ENCODE assay signal across 8 cellular contexts in the genomic region with DNA sequence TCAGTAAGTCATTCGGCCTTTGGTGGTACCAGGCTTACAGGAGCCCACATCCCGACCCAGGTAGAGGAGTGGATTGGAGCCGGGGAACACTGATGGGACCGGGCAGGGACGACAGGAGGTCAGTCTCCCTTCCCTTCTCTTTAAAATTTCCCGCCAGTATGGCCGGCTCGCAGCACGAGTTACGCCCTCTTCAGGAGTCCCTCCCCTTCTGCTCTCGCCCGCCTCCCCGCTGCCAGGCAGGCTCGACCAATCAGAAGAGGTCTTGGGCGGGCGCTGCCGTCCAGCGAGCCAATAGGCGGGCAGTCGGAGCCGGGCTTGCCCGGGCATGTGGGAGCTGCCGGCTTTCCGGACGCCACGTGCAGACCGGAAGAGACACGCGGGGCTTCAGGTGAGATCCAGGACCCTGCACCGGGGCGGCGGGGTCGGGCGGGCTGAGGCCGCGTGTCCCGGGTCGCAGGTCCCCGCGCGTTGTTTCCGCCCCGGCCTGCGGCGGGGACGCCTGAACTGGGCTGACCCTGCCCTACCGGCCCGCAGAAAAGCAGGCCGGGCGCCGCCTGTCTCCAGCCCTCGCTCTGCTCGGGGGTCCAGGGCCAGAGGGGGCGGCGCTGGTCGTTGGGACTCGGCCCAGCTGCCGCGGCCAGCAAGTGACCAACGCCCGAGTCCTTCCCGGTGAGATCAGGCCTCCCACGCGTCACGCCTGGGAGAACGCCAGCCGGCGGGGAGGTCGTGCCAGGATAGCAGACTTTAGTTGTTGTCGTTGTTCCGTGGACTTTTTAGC. TPM values are rescaled to one million over a fixed set of nuclear protein-coding genes. Genes with fewer than 3 reads are reported as not detected.
DNase-seq lines count a peak whose midpoint lies in the region; ATAC-seq and TF ChIP-seq lines count a peak whose summit lies in the region.

A gene with protein sequence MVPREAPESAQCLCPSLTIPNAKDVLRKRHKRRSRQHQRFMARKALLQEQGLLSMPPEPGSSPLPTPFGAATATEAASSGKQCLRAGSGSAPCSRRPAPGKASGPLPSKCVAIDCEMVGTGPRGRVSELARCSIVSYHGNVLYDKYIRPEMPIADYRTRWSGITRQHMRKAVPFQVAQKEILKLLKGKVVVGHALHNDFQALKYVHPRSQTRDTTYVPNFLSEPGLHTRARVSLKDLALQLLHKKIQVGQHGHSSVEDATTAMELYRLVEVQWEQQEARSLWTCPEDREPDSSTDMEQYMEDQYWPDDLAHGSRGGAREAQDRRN (plus strand): TSS at position 346 of the 778 bp plus-strand sequence. CDS start 4,870 bp downstream, outside the sequence.

- peaks cover 44% of the 10 kb centered on the region for H3K4me1 Mint-ChIP-seq in activated T-helper 1 cell treated with anti-CD3 and anti-CD28 coated beads, Interleukin-12 subunit alpha, Interleukin-12 subunit beta, Interleukin-2, Interleukin-4 antibody, amounts not matched to agents 30 ng/mL and 10 ng/mL and 1 ng/mL, durations not matched to agents 14 hours and 24 hours and 36 hours (ENCODE audit: low read depth)
- peaks cover 23 to 49% (median 44%) of the 10 kb centered on the region in 7 donors for H3K4me1 Mint-ChIP-seq in naive thymus-derived CD4-positive, alpha-beta T cell
- peaks cover 46% of the 10 kb centered on the region for H3K4me1 Mint-ChIP-seq in stimulated activated memory B cell treated with anti-CD40 and anti-IgM and Interleukin-4, amounts not matched to agents 10 μg/mL and 1 μg/mL and 100 μg/mL, for 72 hours

- POLR2A ChIA-PET in naive thymus-derived CD4-positive, alpha-beta T cell (lab: Charles Lee): interaction anchor here (1.1 to 2.1 kb wide), 6 partner anchors 9 to 154 kb away, joined by 3 to 51 read pairs (median 5); partner anchors contain the start of genes MRPL46 and MRPS11

- H3K27me3 Mint-ChIP-seq in activated T-helper 1 cell treated with anti-CD3 and anti-CD28 coated beads, Interleukin-12 subunit alpha, Interleukin-12 subunit beta, Interleukin-2, Interleukin-4 antibody, amounts not matched to agents 30 ng/mL and 10 ng/mL and 1 ng/mL, durations not matched to agents 14 hours and 24 hours and 36 hours (ENCODE audit: insufficient read depth): no peaks in the 10 kb centered on the region
- H3K27me3 Mint-ChIP-seq in naive thymus-derived CD4-positive, alpha-beta T cell: peaks cover 0 to 7% (median 0%) of the 10 kb centered on the region in 5 donors
- peaks cover 14% of the 10 kb centered on the region for H3K27me3 Mint-ChIP-seq in stimulated activated memory B cell treated with anti-CD40 and anti-IgM and Interleukin-4, amounts not matched to agents 10 μg/mL and 1 μg/mL and 100 μg/mL, for 72 hours

- DNase-seq in EL: peak; percentile 95
- peak; percentile 94 for DNase-seq in H4 (ENCODE audit: low spot score)
- DNase-seq in LNCaP clone FGC (ENCODE audit: low read depth): peak; percentile 89
- peak; percentile 98 for DNase-seq in RPMI8226
- peak; percentile 96 for DNase-seq in activated T-helper 1 cell treated with anti-CD3 and anti-CD28 coated beads, Interleukin-12 subunit alpha, Interleukin-12 subunit beta, Interleukin-2, Interleukin-4 antibody, amounts not matched to agents 30 ng/mL and 10 ng/mL and 1 ng/mL, durations not matched to agents 14 hours and 24 hours and 36 hours (ENCODE audit: low spot score)
- DNase-seq in fibroblast of gingiva (ENCODE audit: low read depth): peak; percentile 96
- DNase-seq in naive thymus-derived CD4-positive, alpha-beta T cell: peak; percentile 92 to 96 (median 95)

- H3K27ac Mint-ChIP-seq in activated T-helper 1 cell treated with anti-CD3 and anti-CD28 coated beads, Interleukin-12 subunit alpha, Interleukin-12 subunit beta, Interleukin-2, Interleukin-4 antibody, amounts not matched to agents 30 ng/mL and 10 ng/mL and 1 ng/mL, durations not matched to agents 14 hours and 24 hours and 36 hours: peak within 1 kb of the TSS; percentile 94
- peak within 1 kb of the TSS; percentile 81 to 100 (median 94) for H3K27ac Mint-ChIP-seq in naive thymus-derived CD4-positive, alpha-beta T cell
- peak within 1 kb of the TSS; percentile 93 for H3K27ac Mint-ChIP-seq in stimulated activated memory B cell treated with anti-CD40 and anti-IgM and Interleukin-4, amounts not matched to agents 10 μg/mL and 1 μg/mL and 100 μg/mL, for 72 hours

- peak within 1 kb of the TSS; percentile 61 for H3K4me3 ChIP-seq in LNCaP clone FGC (ENCODE audit: low read depth, low read length)
- H3K4me3 ChIP-seq in naive thymus-derived CD4-positive, alpha-beta T cell (ENCODE audit: low read length): peak within 1 kb of the TSS; percentile 76

- H3K9me3 ChIP-seq in naive thymus-derived CD4-positive, alpha-beta T cell (ENCODE audit: control insufficient read depth in 2 of 3, low read length in 3 of 3): no peaks in the 10 kb centered on the region

- peaks cover 0 to under 1% (median 0%) of the 10 kb centered on the region in 3 experiments for H3K36me3 ChIP-seq in naive thymus-derived CD4-positive, alpha-beta T cell (ENCODE audit: control insufficient read depth in 2 of 3, insufficient read depth in 3 of 3, low read length in 3 of 3)

- intact Hi-C loops in activated T-helper 1 cell treated with anti-CD3 and anti-CD28 coated beads, Interleukin-12 subunit alpha, Interleukin-12 subunit beta, Interleukin-2, Interleukin-4 antibody, amounts not matched to agents 30 ng/mL and 10 ng/mL and 1 ng/mL, durations not matched to agents 14 hours and 24 hours and 36 hours (cut with micrococcal nuclease): loop anchor here (1.0 to 5.0 kb wide), 6 partner anchors 16 to 1381 kb away; partner anchors contain the start of genes MRPL46, MRPS11 and ZNF710
- intact Hi-C loops in naive thymus-derived CD4-positive, alpha-beta T cell (cut with micrococcal nuclease): loop anchor here (1.0 to 10.0 kb wide), 8 partner anchors 75 to 714 kb away; partner anchors contain the start of genes ABHD2 (in 2 of the 2), DET1 (in 2 of the 2), FANCI (in 2 of the 2) and MRPL46 (in 2 of the 2)

- CTCF ChIA-PET in naive thymus-derived CD4-positive, alpha-beta T cell (lab: Charles Lee): interaction anchor here (0.6 to 1.4 kb wide), 5 partner anchors 35 to 214 kb away, joined by 3 to 6 read pairs (median 4); no protein-coding TSS in a partner anchor

- H3K27me3 ChIP-seq in naive thymus-derived CD4-positive, alpha-beta T cell (ENCODE audit: control insufficient read depth in 2 of 2, insufficient read depth in 2 of 2, low read length in 2 of 2): no peaks in the 10 kb centered on the region

- peak within 1 kb of the TSS; percentile 90 for H3K27ac ChIP-seq in naive thymus-derived CD4-positive, alpha-beta T cell (ENCODE audit: low read depth, low read length)

- TF ChIP-seq CTCF in LNCaP clone FGC (IDR thresholded peaks at IDR 0.05; ENCODE audit: control insufficient read depth, extremely low read depth, insufficient read depth): no peak

- ATAC-seq in naive thymus-derived CD4-positive, alpha-beta T cell: peak; percentile 94
- ATAC-seq in stimulated activated memory B cell treated with anti-CD40 and anti-IgM and Interleukin-4, amounts not matched to agents 10 μg/mL and 1 μg/mL and 100 μg/mL, for 72 hours: peak; percentile 96

- peak within 1 kb of the TSS; percentile 97 for H3K4me3 Mint-ChIP-seq in activated T-helper 1 cell treated with anti-CD3 and anti-CD28 coated beads, Interleukin-12 subunit alpha, Interleukin-12 subunit beta, Interleukin-2, Interleukin-4 antibody, amounts not matched to agents 30 ng/mL and 10 ng/mL and 1 ng/mL, durations not matched to agents 14 hours and 24 hours and 36 hours
- peak within 1 kb of the TSS; percentile 84 to 97 (median 90) for H3K4me3 Mint-ChIP-seq in naive thymus-derived CD4-positive, alpha-beta T cell
- peak within 1 kb of the TSS; percentile 88 for H3K4me3 Mint-ChIP-seq in stimulated activated memory B cell treated with anti-CD40 and anti-IgM and Interleukin-4, amounts not matched to agents 10 μg/mL and 1 μg/mL and 100 μg/mL, for 72 hours

- peaks cover 33% of the 10 kb centered on the region for H3K36me3 Mint-ChIP-seq in activated T-helper 1 cell treated with anti-CD3 and anti-CD28 coated beads, Interleukin-12 subunit alpha, Interleukin-12 subunit beta, Interleukin-2, Interleukin-4 antibody, amounts not matched to agents 30 ng/mL and 10 ng/mL and 1 ng/mL, durations not matched to agents 14 hours and 24 hours and 36 hours (ENCODE audit: low read depth)
- H3K36me3 Mint-ChIP-seq in naive thymus-derived CD4-positive, alpha-beta T cell: peaks cover 0 to 24% (median 0%) of the 10 kb centered on the region in 5 donors
- peaks cover 15% of the 10 kb centered on the region for H3K36me3 Mint-ChIP-seq in stimulated activated memory B cell treated with anti-CD40 and anti-IgM and Interleukin-4, amounts not matched to agents 10 μg/mL and 1 μg/mL and 100 μg/mL, for 72 hours

- H3K9me3 Mint-ChIP-seq in activated T-helper 1 cell treated with anti-CD3 and anti-CD28 coated beads, Interleukin-12 subunit alpha, Interleukin-12 subunit beta, Interleukin-2, Interleukin-4 antibody, amounts not matched to agents 30 ng/mL and 10 ng/mL and 1 ng/mL, durations not matched to agents 14 hours and 24 hours and 36 hours: no peaks in the 10 kb centered on the region
- H3K9me3 Mint-ChIP-seq in naive thymus-derived CD4-positive, alpha-beta T cell: no peaks in the 10 kb centered on the region
- no peaks in the 10 kb centered on the region for H3K9me3 Mint-ChIP-seq in stimulated activated memory B cell treated with anti-CD40 and anti-IgM and Interleukin-4, amounts not matched to agents 10 μg/mL and 1 μg/mL and 100 μg/mL, for 72 hours

- H3K4me1 ChIP-seq in naive thymus-derived CD4-positive, alpha-beta T cell (ENCODE audit: control insufficient read depth in 2 of 2, insufficient read depth in 2 of 2, low read length in 2 of 2): peaks cover 33 to 36% of the 10 kb centered on the region in 2 donors

RNA-seq across cellular contexts. Expression of the gene that starts here (rescaled TPM):
- total RNA-seq in H4 (2014; rRNA removed; shearing (Covaris generic)): 23.9 and 28.7 TPM in 2 replicates
- 74.2 and 76.4 TPM in 2 replicates for total RNA-seq in activated T-helper 1 cell treated with anti-CD3 and anti-CD28 coated beads, Interleukin-12 subunit alpha, Interleukin-12 subunit beta, Interleukin-2, Interleukin-4 antibody, amounts not matched to agents 30 ng/mL and 10 ng/mL and 1 ng/mL, durations not matched to agents 14 hours and 24 hours and 36 hours
- 10 to 100 TPM; 29.6 to 52.1 (median 44.2) TPM for total RNA-seq in naive thymus-derived CD4-positive, alpha-beta T cell
- polyA plus RNA-seq in naive thymus-derived CD4-positive, alpha-beta T cell: 10 to 100 TPM; 20.2 to 31.7 TPM

Comparison
In these comparisons a context has a peak if more than half of its experiments do, and no peak if none do; other contexts are left out.
1. Peak in every context shown above with its lines: DNase-seq, ATAC-seq, H3K4me3 ChIP-seq and H3K27ac ChIP-seq.